In genomic region chr1:43924516-43924915, GRCh38 we compare ENCODE assay signal across 18 cellular contexts. TPM values are rescaled to one million over a fixed set of nuclear protein-coding genes. Genes with fewer than 3 reads are reported as not detected.
"Had no signal": no experiment of that assay in that cellular context is flagged by ENCODE, and none has a peak within 500 bp of the region (broad histone marks: within the 10 kb centered on the region; RNA-seq: fewer than 3 reads in every experiment).

No MANE protein-coding gene starts in this region.

- H3K4me3 Mint-ChIP-seq: activated CD4-positive, alpha-beta T cell treated with anti-CD3 and anti-CD28 coated beads, Interleukin-2, amount 10 ng/mL, durations not matched to agents 24 days and 14 days; activated CD8-positive, alpha-beta T cell treated with anti-CD3 and anti-CD28 coated beads for 36 hours; activated naive CD4-positive, alpha-beta T cell treated with anti-CD3 and anti-CD28 coated beads for 36 hours; activated T-cell treated with anti-CD3 and anti-CD28 coated beads, Interleukin-2, amount 50 U/mL, for 24 hours; central memory CD8-positive, alpha-beta T cell; nephron progenitor cell; stimulated activated memory B cell treated with anti-CD40 and anti-IgM and Interleukin-4, amounts not matched to agents 10 μg/mL and 1 μg/mL and 100 μg/mL, for 72 hours had no signal

- H3K27ac ChIP-seq: brain microvascular endothelial cell, coronary artery, esophagus muscularis mucosa, sigmoid colon, upper lobe of right lung had no signal

- ATAC-seq: activated CD8-positive, alpha-beta T cell treated with anti-CD3 and anti-CD28 coated beads for 36 hours; left colon; stimulated activated memory B cell treated with anti-CD40 and anti-IgM and Interleukin-4, amounts not matched to agents 10 μg/mL and 1 μg/mL and 100 μg/mL, for 72 hours; upper lobe of right lung had no signal

- H3K4me3 ChIP-seq: coronary artery, esophagus muscularis mucosa, lung, sigmoid colon, upper lobe of right lung had no signal

- FAIRE-seq: endometrium had no signal

- H3K36me3 ChIP-seq: brain microvascular endothelial cell, upper lobe of right lung had no signal

- DNase-seq: activated CD4-positive, alpha-beta T cell treated with anti-CD3 and anti-CD28 coated beads, Interleukin-2, amount 10 ng/mL, durations not matched to agents 24 days and 14 days; activated CD8-positive, alpha-beta T cell treated with anti-CD3 and anti-CD28 coated beads for 36 hours; activated naive CD4-positive, alpha-beta T cell treated with anti-CD3 and anti-CD28 coated beads for 36 hours; activated T-cell treated with anti-CD3 and anti-CD28 coated beads, Interleukin-2, amount 50 U/mL, for 24 hours; brain microvascular endothelial cell; left colon; nephron progenitor cell; nucleus accumbens; sigmoid colon; stimulated activated CD4-positive, alpha-beta T cell treated with anti-CD3 and anti-CD28 coated beads, Interleukin-4, amount 100 ng/mL, for 24 hours; T-helper 9 cell; upper lobe of right lung had no signal

- H3K27me3 Mint-ChIP-seq: activated CD4-positive, alpha-beta T cell treated with anti-CD3 and anti-CD28 coated beads, Interleukin-2, amount 10 ng/mL, durations not matched to agents 24 days and 14 days; activated CD8-positive, alpha-beta T cell treated with anti-CD3 and anti-CD28 coated beads for 36 hours; activated T-cell treated with anti-CD3 and anti-CD28 coated beads, Interleukin-2, amount 50 U/mL, for 24 hours; central memory CD8-positive, alpha-beta T cell; stimulated activated memory B cell treated with anti-CD40 and anti-IgM and Interleukin-4, amounts not matched to agents 10 μg/mL and 1 μg/mL and 100 μg/mL, for 72 hours had no signal

- H3K27ac Mint-ChIP-seq: activated CD4-positive, alpha-beta T cell treated with anti-CD3 and anti-CD28 coated beads, Interleukin-2, amount 10 ng/mL, durations not matched to agents 24 days and 14 days; activated CD8-positive, alpha-beta T cell treated with anti-CD3 and anti-CD28 coated beads for 36 hours; activated naive CD4-positive, alpha-beta T cell treated with anti-CD3 and anti-CD28 coated beads for 36 hours; activated T-cell treated with anti-CD3 and anti-CD28 coated beads, Interleukin-2, amount 50 U/mL, for 24 hours; nephron progenitor cell; stimulated activated memory B cell treated with anti-CD40 and anti-IgM and Interleukin-4, amounts not matched to agents 10 μg/mL and 1 μg/mL and 100 μg/mL, for 72 hours had no signal

- H3K4me1 ChIP-seq: esophagus muscularis mucosa, sigmoid colon, upper lobe of right lung had no signal

- H3K27me3 ChIP-seq: brain microvascular endothelial cell, esophagus muscularis mucosa, sigmoid colon, upper lobe of right lung had no signal

- H3K9me3 Mint-ChIP-seq: activated CD4-positive, alpha-beta T cell treated with anti-CD3 and anti-CD28 coated beads, Interleukin-2, amount 10 ng/mL, durations not matched to agents 24 days and 14 days; activated CD8-positive, alpha-beta T cell treated with anti-CD3 and anti-CD28 coated beads for 36 hours; activated naive CD4-positive, alpha-beta T cell treated with anti-CD3 and anti-CD28 coated beads for 36 hours; activated T-cell treated with anti-CD3 and anti-CD28 coated beads, Interleukin-2, amount 50 U/mL, for 24 hours; central memory CD8-positive, alpha-beta T cell; nephron progenitor cell; stimulated activated memory B cell treated with anti-CD40 and anti-IgM and Interleukin-4, amounts not matched to agents 10 μg/mL and 1 μg/mL and 100 μg/mL, for 72 hours had no signal

- H3K4me1 Mint-ChIP-seq: nephron progenitor cell; stimulated activated memory B cell treated with anti-CD40 and anti-IgM and Interleukin-4, amounts not matched to agents 10 μg/mL and 1 μg/mL and 100 μg/mL, for 72 hours had no signal

- H3K9me3 ChIP-seq: esophagus muscularis mucosa, sigmoid colon, upper lobe of right lung had no signal

RNA-seq across cellular contexts. Expression of gene ARTN, which starts 9.1 kb away (rescaled TPM):
- total RNA-seq: activated CD4-positive, alpha-beta T cell treated with anti-CD3 and anti-CD28 coated beads, Interleukin-2, amount 10 ng/mL, durations not matched to agents 24 days and 14 days; activated naive CD4-positive, alpha-beta T cell treated with anti-CD3 and anti-CD28 coated beads for 36 hours had no signal
